In the genomic region with DNA sequence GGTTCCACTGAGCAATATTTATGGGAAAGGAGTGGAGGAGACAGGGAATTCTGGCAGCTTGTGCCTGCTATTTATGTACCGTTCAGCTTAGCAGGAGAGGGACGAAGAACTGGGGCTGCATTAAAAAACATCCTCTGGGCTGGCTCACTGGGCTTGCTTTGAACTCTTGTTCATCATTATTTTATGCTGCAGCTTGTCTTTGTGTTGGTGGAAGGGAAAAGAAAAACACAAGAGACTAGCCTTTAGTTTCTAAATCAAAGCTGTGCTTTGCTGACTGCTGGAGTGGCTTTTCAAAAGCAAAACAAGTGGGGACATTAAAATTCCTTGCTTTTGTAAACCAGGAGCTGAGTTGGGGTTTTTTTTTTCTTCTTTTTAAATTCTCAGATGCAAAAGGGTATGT, we compare ENCODE assay signal across 12 cellular contexts. TPM values are rescaled to one million over a fixed set of nuclear protein-coding genes. Genes with fewer than 3 reads are reported as not detected.
A peak's percentile ranks its signal among the peaks of the same experiment; 100 is the strongest.
DNase-seq lines count a peak whose midpoint lies in the region; ATAC-seq and TF ChIP-seq lines count a peak whose summit lies in the region.
"Had no signal": no experiment of that assay in that cellular context is flagged by ENCODE, and none has a peak within 500 bp of the region (broad histone marks: within the 10 kb centered on the region; RNA-seq: fewer than 3 reads in every experiment).

No MANE protein-coding gene starts in this region.

- H3K27ac Mint-ChIP-seq in activated CD4-positive, alpha-beta memory T cell treated with anti-CD3 and anti-CD28 coated beads, Interleukin-2, amount 10 ng/mL, durations not matched to agents 7 days and 5 days: no peak overlapping the region
- H3K27ac Mint-ChIP-seq: CD14-positive monocyte had no signal

- H3K36me3 ChIP-seq in tibial nerve: no peaks in the 10 kb centered on the region
- H3K36me3 ChIP-seq: thyroid gland had no signal

- no peak overlapping the region for H3K4me3 Mint-ChIP-seq in activated CD4-positive, alpha-beta memory T cell treated with anti-CD3 and anti-CD28 coated beads, Interleukin-2, amount 10 ng/mL, durations not matched to agents 7 days and 5 days

- TF ChIP-seq EP300 in tibial nerve (IDR thresholded peaks at IDR 0.05): no peak

- no peaks in the 10 kb centered on the region for H3K9me3 Mint-ChIP-seq in activated CD4-positive, alpha-beta memory T cell treated with anti-CD3 and anti-CD28 coated beads, Interleukin-2, amount 10 ng/mL, durations not matched to agents 7 days and 5 days
- H3K9me3 Mint-ChIP-seq: IgD-negative memory B cell had no signal

- no peak for TF ChIP-seq POLR2A in tibial nerve (IDR thresholded peaks at IDR 0.05)

- H3K36me3 Mint-ChIP-seq in activated CD4-positive, alpha-beta memory T cell treated with anti-CD3 and anti-CD28 coated beads, Interleukin-2, amount 10 ng/mL, durations not matched to agents 7 days and 5 days (ENCODE audit: low read depth): no peaks in the 10 kb centered on the region
- H3K36me3 Mint-ChIP-seq: IgD-negative memory B cell had no signal

- H3K4me3 ChIP-seq in astrocyte of the spinal cord (ENCODE audit: low read depth, low read length) (no peak overlapping the region), tibial nerve (no peak overlapping the region)

- H3K9me3 ChIP-seq in tibial nerve: no peaks in the 10 kb centered on the region
- H3K9me3 ChIP-seq: thyroid gland had no signal

- peaks cover 0 to 26% (median 4%) of the 10 kb centered on the region in 4 donors for H3K4me1 ChIP-seq in tibial nerve

- in situ Hi-C loops in astrocyte of the spinal cord (cut with HindIII; ENCODE audit: low sequenced_read_pairs): no loop called here

- TF ChIP-seq CTCF in astrocyte of the spinal cord (IDR thresholded peaks at IDR 0.05; ENCODE audit: low read depth, low read length): no peak
- TF ChIP-seq CTCF in tibial nerve (IDR thresholded peaks at IDR 0.05): no peak

- H3K27ac ChIP-seq in tibial nerve: peak overlapping the region in 3 of 4 donors; percentile 85 to 97 (median 94)

- peaks cover 55% of the 10 kb centered on the region for H3K27me3 Mint-ChIP-seq in activated CD4-positive, alpha-beta memory T cell treated with anti-CD3 and anti-CD28 coated beads, Interleukin-2, amount 10 ng/mL, durations not matched to agents 7 days and 5 days

- peaks cover 34% of the 10 kb centered on the region for H3K4me1 Mint-ChIP-seq in activated CD4-positive, alpha-beta memory T cell treated with anti-CD3 and anti-CD28 coated beads, Interleukin-2, amount 10 ng/mL, durations not matched to agents 7 days and 5 days

- CTCF ChIA-PET in activated CD4-positive, alpha-beta memory T cell treated with anti-CD3 and anti-CD28 coated beads, Interleukin-2, amount 10 ng/mL, durations not matched to agents 7 days and 5 days (lab: Charles Lee): interaction anchor here (1.2 to 4.5 kb wide), 8 partner anchors 10 to 1536 kb away, joined by 3 to 32 read pairs (median 12); no protein-coding TSS in a partner anchor

- no peaks in the 10 kb centered on the region for H3K27me3 ChIP-seq in tibial nerve
- H3K27me3 ChIP-seq: thyroid gland had no signal

- DNase-seq in DMS79 treated with DMSO at 0.1 percent for 48 hours (lab: John Stamatoyannopoulos, UW): peak; percentile 1
- no peak for DNase-seq in DMS79 (lab: John Stamatoyannopoulos, UW)
- DNase-seq in astrocyte of the spinal cord (ENCODE audit: low read depth, low spot score): peak; percentile 36
- DNase-seq in myocyte (ENCODE audit: low read depth): peak; percentile 52
- no peak for DNase-seq in tibial nerve (ENCODE audit: low spot score in 2 of 2)
- no peak for DNase-seq in activated CD4-positive, alpha-beta memory T cell treated with anti-CD3 and anti-CD28 coated beads, Interleukin-2, amount 10 ng/mL, durations not matched to agents 7 days and 5 days
- no peak for DNase-seq in NCI-H2196 (lab: John Stamatoyannopoulos, UW; ENCODE audit: unreplicated experiment)
- DNase-seq: activated naive CD4-positive, alpha-beta T cell had no signal

- 25 to 27% methylated on average over 2 of the region's 2 CpGs for WGBS in tibial nerve, 2 donors

- no peak for ATAC-seq in GM21390 (IDR thresholded peaks at IDR 0.05; ENCODE audit: unreplicated experiment)

- POLR2A ChIA-PET in activated CD4-positive, alpha-beta memory T cell treated with anti-CD3 and anti-CD28 coated beads, Interleukin-2, amount 10 ng/mL, durations not matched to agents 7 days and 5 days (lab: Charles Lee): no interaction called here

RNA-seq across cellular contexts. Expression of a gene that starts 5.9 kb away (rescaled TPM):
- total RNA-seq in myocyte (206 and 220 TPM in 2 replicates), tibial nerve (10 to 100 TPM; 31.8 to 43.1 (median 36.6) TPM)
- 77.0 TPM for polyA plus RNA-seq in myocyte (2012)
- total RNA-seq in activated CD4-positive, alpha-beta memory T cell treated with anti-CD3 and anti-CD28 coated beads, Interleukin-2, amount 10 ng/mL, durations not matched to agents 7 days and 5 days: under 1 TPM; 0.60 to 0.65 TPM

Comparison
In these comparisons a context has a peak if more than half of its experiments do, and no peak if none do; other contexts are left out.
1. DNase-seq: peak in DMS79 treated with DMSO at 0.1 percent for 48 hours (single experiment), astrocyte of the spinal cord (single experiment) and myocyte (single experiment); none in DMS79 (single experiment), tibial nerve (0 of 2), activated CD4-positive, alpha-beta memory T cell treated with anti-CD3 and anti-CD28 coated beads, Interleukin-2, amount 10 ng/mL, durations not matched to agents 7 days and 5 days (single experiment) and NCI-H2196 (single experiment).
2. RNA of a gene that starts 5.9 kb away (total RNA-seq): 206 to 220 TPM in myocyte and 31.8 to 43.1 TPM in tibial nerve; 0.60 to 0.65 TPM in activated CD4-positive, alpha-beta memory T cell treated with anti-CD3 and anti-CD28 coated beads, Interleukin-2, amount 10 ng/mL, durations not matched to agents 7 days and 5 days; every median in the first group is over 10 times any median in the second.